ENCODE assay signal across 1 cellular context in genomic region chr9:116843863-116844620, GRCh38.
TF ChIP-seq lines count a peak whose summit lies in the region.

No MANE protein-coding gene starts in this region.

TF ChIP-seq in HepG2, 621 proteins besides CTCF, POLR2A, EP300 and RAD21:
- TF ChIP-seq MTA3 (CRISPR knock-in tag; IDR thresholded peaks at IDR 0.05) (no peak), MAFF (IDR thresholded peaks at IDR 0.05; ENCODE audit: low read depth, low read length) (peak; percentile 46; the same call in 1 of the 2 replicates), NRL (CRISPR knock-in tag; IDR thresholded peaks at IDR 0.05; ENCODE audit: borderline replicate concordance) (no peak), PLRG1 (conservative IDR thresholded peaks at IDR 0.05) (no peak), MAFG (CRISPR knock-in tag; IDR thresholded peaks at IDR 0.05) (no peak), PHF5A (CRISPR knock-in tag; IDR thresholded peaks at IDR 0.05; ENCODE audit: low read depth, unreplicated experiment) (no peak), PRPF4 (IDR thresholded peaks at IDR 0.05; ENCODE audit: low read depth, low read length, poor library complexity, severe bottlenecking) (no peak), AHR (CRISPR knock-in tag; IDR thresholded peaks at IDR 0.05) (no peak), ZNF263 (CRISPR knock-in tag; IDR thresholded peaks at IDR 0.05) (no peak), ZNF253 (CRISPR knock-in tag; IDR thresholded peaks at IDR 0.05; ENCODE audit: borderline replicate concordance) (no peak), ZNF274 (CRISPR knock-in tag; IDR thresholded peaks at IDR 0.05) (no peak), ZBTB40 (IDR thresholded peaks at IDR 0.05) (no peak), ZBTB40 (CRISPR knock-in tag; IDR thresholded peaks at IDR 0.05) (no peak), MAFK (conservative IDR thresholded peaks at IDR 0.05 in 1 of 2, IDR thresholded peaks at IDR 0.05 in 1 of 2; ENCODE audit: low read length in 2 of 2) (peak; percentile 54 to 76; a peak in 3 of 4 replicates), ZNF276 (CRISPR knock-in tag; IDR thresholded peaks at IDR 0.05; ENCODE audit: low read depth) (no peak), EHMT2 (IDR thresholded peaks at IDR 0.05; ENCODE audit: borderline replicate concordance, low read depth, low read length) (no peak), ZNF337 (CRISPR knock-in tag; IDR thresholded peaks at IDR 0.05; ENCODE audit: borderline replicate concordance, low read depth) (no peak)
